Comparison of ENCODE assay signal across 12 cellular contexts in genomic region chr5:122773615-122774014, GRCh38. TPM values are rescaled to one million over a fixed set of nuclear protein-coding genes. Genes with fewer than 3 reads are reported as not detected.
DNase-seq lines count a peak whose midpoint lies in the region; ATAC-seq and TF ChIP-seq lines count a peak whose summit lies in the region.
"Had no signal": no experiment of that assay in that cellular context is flagged by ENCODE, and none has a peak within 500 bp of the region (broad histone marks: within the 10 kb centered on the region; RNA-seq: fewer than 3 reads in every experiment).

No MANE protein-coding gene starts in this region.

- no peak for DNase-seq in CD8-positive, alpha-beta memory T cell
- DNase-seq in HL-60 (ENCODE audit: low read depth in 1 of 2, low spot score in 1 of 2) (peak; percentile 25 to 40), prostate gland (ENCODE audit: low spot score) (no peak), EL (no peak)
- DNase-seq in activated T-helper 2 cell treated with anti-CD3 and anti-CD28 coated beads, Interferon-gamma antibody, Interleukin-2, Interleukin-4, amounts not matched to agents 10 μg/mL and 5 μg/mL and 100 μg/mL, durations not matched to agents 14 hours and 24 hours and 36 hours (ENCODE audit: low spot score) = no peak
- DNase-seq in natural killer cell treated with Interleukin-12 subunit alpha and Interleukin-12 subunit beta and Interleukin-15 and Interleukin-18, amount 100 ng/mL, for 72 hours (ENCODE audit: low spot score) = no peak
- DNase-seq: GOT3; heart right ventricle; lower lobe of right lung; SK-N-SH; stimulated activated CD4-positive, alpha-beta T cell treated with anti-CD3 and anti-CD28 coated beads, Interleukin-4, amount 100 ng/mL, for 1 hour had no signal

- no peak for ATAC-seq in natural killer cell treated with Interleukin-12 subunit alpha and Interleukin-12 subunit beta and Interleukin-15 and Interleukin-18, amount 100 ng/mL, for 72 hours
- no peak for ATAC-seq in HG03565 (IDR thresholded peaks at IDR 0.05; ENCODE audit: unreplicated experiment)
- ATAC-seq: heart right ventricle, lower lobe of right lung had no signal

- TF ChIP-seq CTCF in HL-60 (IDR thresholded peaks at IDR 0.05; ENCODE audit: insufficient read depth, low read length) = no peak
- TF ChIP-seq CTCF in prostate gland (IDR thresholded peaks at IDR 0.05) = no peak

- no peaks in the 10 kb centered on the region for H3K36me3 ChIP-seq in CD8-positive, alpha-beta memory T cell (ENCODE audit: insufficient read depth, low read length)
- no peaks in the 10 kb centered on the region for H3K36me3 ChIP-seq in prostate gland
- H3K36me3 ChIP-seq: heart right ventricle, lower lobe of right lung had no signal

- H3K4me3 Mint-ChIP-seq in CD8-positive, alpha-beta memory T cell = peak overlapping the region; percentile 1 to 72 (median 54)
- peak overlapping the region; percentile 57 for H3K4me3 Mint-ChIP-seq in activated T-helper 2 cell treated with anti-CD3 and anti-CD28 coated beads, Interferon-gamma antibody, Interleukin-2, Interleukin-4, amounts not matched to agents 10 μg/mL and 5 μg/mL and 100 μg/mL, durations not matched to agents 14 hours and 24 hours and 36 hours (ENCODE audit: low read depth)
- peak overlapping the region; percentile 16 for H3K4me3 Mint-ChIP-seq in natural killer cell treated with Interleukin-12 subunit alpha and Interleukin-12 subunit beta and Interleukin-15 and Interleukin-18, amount 100 ng/mL, for 72 hours

- H3K27me3 ChIP-seq in CD8-positive, alpha-beta memory T cell (ENCODE audit: insufficient read depth, low read length, poor library complexity, severe bottlenecking) = no peaks in the 10 kb centered on the region
- H3K27me3 ChIP-seq in HL-60 (ENCODE audit: insufficient read depth, poor library complexity, severe bottlenecking) = no peaks in the 10 kb centered on the region
- no peaks in the 10 kb centered on the region for H3K27me3 ChIP-seq in prostate gland (replicated peaks; ENCODE audit: insufficient read depth)
- H3K27me3 ChIP-seq: heart right ventricle had no signal

- POLR2A ChIA-PET in CD8-positive, alpha-beta memory T cell (lab: Charles Lee) = interaction anchor here (3.0 kb wide), 1 partner anchor 649 kb away, joined by 28 read pairs; the partner anchor contains the start of gene CEP120

- peaks cover 0 to 2% of the 10 kb centered on the region in 2 donors for H3K27me3 Mint-ChIP-seq in CD8-positive, alpha-beta memory T cell
- H3K27me3 Mint-ChIP-seq in activated T-helper 2 cell treated with anti-CD3 and anti-CD28 coated beads, Interferon-gamma antibody, Interleukin-2, Interleukin-4, amounts not matched to agents 10 μg/mL and 5 μg/mL and 100 μg/mL, durations not matched to agents 14 hours and 24 hours and 36 hours (ENCODE audit: low read depth) = peaks cover 20% of the 10 kb centered on the region
- H3K27me3 Mint-ChIP-seq in natural killer cell treated with Interleukin-12 subunit alpha and Interleukin-12 subunit beta and Interleukin-15 and Interleukin-18, amount 100 ng/mL, for 72 hours = peaks cover 22 to 31% of the 10 kb centered on the region in 2 donors

- peaks cover 27 to 44% (median 44%) of the 10 kb centered on the region in 3 donors for H3K4me1 Mint-ChIP-seq in CD8-positive, alpha-beta memory T cell
- peaks cover 21% of the 10 kb centered on the region for H3K4me1 Mint-ChIP-seq in activated T-helper 2 cell treated with anti-CD3 and anti-CD28 coated beads, Interferon-gamma antibody, Interleukin-2, Interleukin-4, amounts not matched to agents 10 μg/mL and 5 μg/mL and 100 μg/mL, durations not matched to agents 14 hours and 24 hours and 36 hours (ENCODE audit: low read depth)
- peaks cover 15 to 19% of the 10 kb centered on the region in 2 donors for H3K4me1 Mint-ChIP-seq in natural killer cell treated with Interleukin-12 subunit alpha and Interleukin-12 subunit beta and Interleukin-15 and Interleukin-18, amount 100 ng/mL, for 72 hours (ENCODE audit: low read depth in 2 of 2)

- H3K27ac ChIP-seq in CD8-positive, alpha-beta memory T cell (ENCODE audit: low read depth, low read length) = no peak overlapping the region
- H3K27ac ChIP-seq in HL-60 (replicated peaks) (no peak overlapping the region), prostate gland (no peak overlapping the region)

- no peaks in the 10 kb centered on the region for H3K9me3 Mint-ChIP-seq in CD8-positive, alpha-beta memory T cell
- H3K9me3 Mint-ChIP-seq in activated T-helper 2 cell treated with anti-CD3 and anti-CD28 coated beads, Interferon-gamma antibody, Interleukin-2, Interleukin-4, amounts not matched to agents 10 μg/mL and 5 μg/mL and 100 μg/mL, durations not matched to agents 14 hours and 24 hours and 36 hours = no peaks in the 10 kb centered on the region
- no peaks in the 10 kb centered on the region for H3K9me3 Mint-ChIP-seq in natural killer cell treated with Interleukin-12 subunit alpha and Interleukin-12 subunit beta and Interleukin-15 and Interleukin-18, amount 100 ng/mL, for 72 hours

- 43% methylated on average over 3 of the region's 3 CpGs for WGBS in prostate gland

- no peaks in the 10 kb centered on the region for H3K9me3 ChIP-seq in CD8-positive, alpha-beta memory T cell (ENCODE audit: low read length)
- H3K9me3 ChIP-seq in prostate gland = no peaks in the 10 kb centered on the region
- H3K9me3 ChIP-seq: heart right ventricle, lower lobe of right lung, SK-N-SH had no signal

- H3K36me3 Mint-ChIP-seq in CD8-positive, alpha-beta memory T cell = peaks cover 0 to 15% (median 0%) of the 10 kb centered on the region in 3 donors
- H3K36me3 Mint-ChIP-seq in activated T-helper 2 cell treated with anti-CD3 and anti-CD28 coated beads, Interferon-gamma antibody, Interleukin-2, Interleukin-4, amounts not matched to agents 10 μg/mL and 5 μg/mL and 100 μg/mL, durations not matched to agents 14 hours and 24 hours and 36 hours (ENCODE audit: low read depth) = no peaks in the 10 kb centered on the region
- no peaks in the 10 kb centered on the region for H3K36me3 Mint-ChIP-seq in natural killer cell treated with Interleukin-12 subunit alpha and Interleukin-12 subunit beta and Interleukin-15 and Interleukin-18, amount 100 ng/mL, for 72 hours

- TF ChIP-seq POLR2A in prostate gland (IDR thresholded peaks at IDR 0.05) = no peak

- intact Hi-C loops in activated T-helper 2 cell treated with anti-CD3 and anti-CD28 coated beads, Interferon-gamma antibody, Interleukin-2, Interleukin-4, amounts not matched to agents 10 μg/mL and 5 μg/mL and 100 μg/mL, durations not matched to agents 14 hours and 24 hours and 36 hours (cut with micrococcal nuclease) = loop anchor here (2.0 to 5.0 kb wide), 2 partner anchors 71 kb away; partner anchors contain the start of gene SNX24
- intact Hi-C loops in prostate gland (cut with DNase I) = no loop called here

- H3K4me3 ChIP-seq in CD8-positive, alpha-beta memory T cell (ENCODE audit: low read length) = no peak overlapping the region
- H3K4me3 ChIP-seq in HL-60 (replicated peaks; ENCODE audit: insufficient read depth, low read length) = no peak overlapping the region
- no peak overlapping the region for H3K4me3 ChIP-seq in prostate gland

- peaks cover 32% of the 10 kb centered on the region for H3K4me1 ChIP-seq in CD8-positive, alpha-beta memory T cell (ENCODE audit: insufficient read depth, low read length)
- no peaks in the 10 kb centered on the region for H3K4me1 ChIP-seq in prostate gland (replicated peaks)

- H3K27ac Mint-ChIP-seq in CD8-positive, alpha-beta memory T cell = peak overlapping the region in 7 of 8 donors; percentile 14 to 92 (median 28)
- H3K27ac Mint-ChIP-seq in activated T-helper 2 cell treated with anti-CD3 and anti-CD28 coated beads, Interferon-gamma antibody, Interleukin-2, Interleukin-4, amounts not matched to agents 10 μg/mL and 5 μg/mL and 100 μg/mL, durations not matched to agents 14 hours and 24 hours and 36 hours = no peak overlapping the region
- peak overlapping the region in 1 of 2 donors; percentile 55 for H3K27ac Mint-ChIP-seq in natural killer cell treated with Interleukin-12 subunit alpha and Interleukin-12 subunit beta and Interleukin-15 and Interleukin-18, amount 100 ng/mL, for 72 hours

- CTCF ChIA-PET in CD8-positive, alpha-beta memory T cell (lab: Charles Lee) = interaction anchor here (1.0 to 1.4 kb wide), 2 partner anchors 69 to 650 kb away, joined by 3 to 6 read pairs; partner anchors contain the start of gene CEP120

RNA-seq across cellular contexts. Expression of gene SNX2, which starts 1.3 kb away (rescaled TPM):
- total RNA-seq in CD8-positive, alpha-beta memory T cell = 10 to 100 TPM; 40.0 to 42.7 TPM
- 62.7 TPM for polyA plus RNA-seq in CD8-positive, alpha-beta memory T cell
- 31.5 and 36.4 TPM in 2 replicates for total RNA-seq in activated T-helper 2 cell treated with anti-CD3 and anti-CD28 coated beads, Interferon-gamma antibody, Interleukin-2, Interleukin-4, amounts not matched to agents 10 μg/mL and 5 μg/mL and 100 μg/mL, durations not matched to agents 14 hours and 24 hours and 36 hours
- 10 to 100 TPM; 23.8 to 26.6 TPM for total RNA-seq in natural killer cell treated with Interleukin-12 subunit alpha and Interleukin-12 subunit beta and Interleukin-15 and Interleukin-18, amount 100 ng/mL, for 72 hours
- total RNA-seq in prostate gland = 10 to 100 TPM; 50.6 to 63.7 TPM

Comparison
In these comparisons a context has a peak if more than half of its experiments do, and no peak if none do; other contexts are left out.
1. DNase-seq: peak in HL-60 (2 of 2); none in CD8-positive, alpha-beta memory T cell (0 of 5), activated T-helper 2 cell treated with anti-CD3 and anti-CD28 coated beads, Interferon-gamma antibody, Interleukin-2, Interleukin-4, amounts not matched to agents 10 μg/mL and 5 μg/mL and 100 μg/mL, durations not matched to agents 14 hours and 24 hours and 36 hours (single experiment), natural killer cell treated with Interleukin-12 subunit alpha and Interleukin-12 subunit beta and Interleukin-15 and Interleukin-18, amount 100 ng/mL, for 72 hours (single experiment), prostate gland (single experiment) and EL (single experiment).
2. Peak in every context shown above with its lines, with median percentiles within 50 percentile points of each other: H3K4me3 Mint-ChIP-seq.